Comparison of ENCODE assay signal across 10 cellular contexts in genomic region chr1:29912413-29912812, GRCh38.
A peak's percentile ranks its signal among the peaks of the same experiment; 100 is the strongest.
DNase-seq lines count a peak whose midpoint lies in the region; ATAC-seq and TF ChIP-seq lines count a peak whose summit lies in the region.
"Had no signal": no experiment of that assay in that cellular context is flagged by ENCODE, and none has a peak within 500 bp of the region (broad histone marks: within the 10 kb centered on the region; RNA-seq: fewer than 3 reads in every experiment).

No MANE protein-coding gene starts in this region.

- no peak for DNase-seq in AG04449 (ENCODE audit: low read depth, low spot score)
- peak; percentile 48 for DNase-seq in RPMI7951 (ENCODE audit: low read depth)
- peak; percentile 38 for DNase-seq in fibroblast of villous mesenchyme (ENCODE audit: low read depth)
- DNase-seq in stimulated activated CD4-positive, alpha-beta T cell treated with anti-CD3 and anti-CD28 coated beads, Interleukin-4, amount 100 ng/mL, for 4 hours = no peak
- no peak for DNase-seq in inferior parietal cortex (ENCODE audit: extremely low spot score)
- DNase-seq: activated naive CD8-positive, alpha-beta T cell treated with anti-CD3 and anti-CD28 coated beads, Interleukin-2, amount 10 ng/mL, durations not matched to agents 7 days and 5 days; spleen had no signal

- CTCF ChIA-PET in AG04449 (lab: Yijun Ruan, JAX) = interaction anchor here (0.6 to 1.8 kb wide), 6 partner anchors 13 to 199 kb away, joined by 3 to 8 read pairs (median 4); no protein-coding TSS in a partner anchor

- ATAC-seq in GM21825 (IDR thresholded peaks at IDR 0.05; ENCODE audit: unreplicated experiment) (no peak), HG02973 (IDR thresholded peaks at IDR 0.05; ENCODE audit: unreplicated experiment) (no peak)

- POLR2A ChIA-PET in AG04449 (lab: Yijun Ruan, JAX) = no interaction called here

- TF ChIP-seq CTCF in AG04449 (IDR thresholded peaks at IDR 0.05; ENCODE audit: insufficient read depth, low read length, missing control alignments) (peak; percentile 52), GM12875 (IDR thresholded peaks at IDR 0.05; ENCODE audit: borderline replicate concordance, insufficient read depth, low read depth, low read length) (peak; percentile 19; the same call in 1 of the 2 replicates), fibroblast of villous mesenchyme (IDR thresholded peaks at IDR 0.05; ENCODE audit: insufficient read depth, low read depth, low read length) (peak; percentile 36)

- no peak overlapping the region for H3K4me3 ChIP-seq in AG04449 (ENCODE audit: low read depth, low read length)
- H3K4me3 ChIP-seq in GM12875 (ENCODE audit: low read depth, low read length) = no peak overlapping the region
- H3K4me3 ChIP-seq in fibroblast of villous mesenchyme (ENCODE audit: low read depth, low read length) = no peak overlapping the region
- H3K4me3 ChIP-seq: spleen had no signal

Comparison
In these comparisons a context has a peak if more than half of its experiments do, and no peak if none do; other contexts are left out.
1. DNase-seq: peak in RPMI7951 (single experiment) and fibroblast of villous mesenchyme (single experiment); none in AG04449 (single experiment), stimulated activated CD4-positive, alpha-beta T cell treated with anti-CD3 and anti-CD28 coated beads, Interleukin-4, amount 100 ng/mL, for 4 hours (0 of 2) and inferior parietal cortex (single experiment).
2. Peak in every context shown above with its lines, with median percentiles within 50 percentile points of each other: CTCF ChIP-seq.